8 cellular contexts compared by ENCODE assay signal in genomic region chr2:55232863-55233657, GRCh38. TPM values are rescaled to one million over a fixed set of nuclear protein-coding genes. Genes with fewer than 3 reads are reported as not detected.
A peak's percentile ranks its signal among the peaks of the same experiment; 100 is the strongest.
DNase-seq lines count a peak whose midpoint lies in the region; ATAC-seq and TF ChIP-seq lines count a peak whose summit lies in the region.

No MANE protein-coding gene starts in this region.

- H3K4me3 ChIP-seq in LNCaP clone FGC (ENCODE audit: low read depth, low read length) (peak overlapping the region; percentile 95), esophagus squamous epithelium (peak overlapping the region; percentile 67 to 94 (median 84))

- peaks cover 36% of the 10 kb centered on the region for H3K36me3 Mint-ChIP-seq in nephron progenitor cell (ENCODE audit: low read depth)
- peaks cover 21% of the 10 kb centered on the region for H3K36me3 Mint-ChIP-seq in type B pancreatic cell

- H3K4me1 Mint-ChIP-seq in nephron progenitor cell (peaks cover 51% of the 10 kb centered on the region), type B pancreatic cell (ENCODE audit: unreplicated experiment) (peaks cover 29% of the 10 kb centered on the region)

- H3K9me3 ChIP-seq in esophagus squamous epithelium, result no peaks in the 10 kb centered on the region

- H3K27ac Mint-ChIP-seq in nephron progenitor cell (peak overlapping the region; percentile 100), type B pancreatic cell (peak overlapping the region; percentile 94)

- H3K4me3 Mint-ChIP-seq in nephron progenitor cell (peak overlapping the region; percentile 98), type B pancreatic cell (peak overlapping the region; percentile 94)

- H3K36me3 ChIP-seq in esophagus squamous epithelium, result peaks cover 0 to 46% (median 11%) of the 10 kb centered on the region in 3 donors

- TF ChIP-seq CTCF in LNCaP clone FGC (IDR thresholded peaks at IDR 0.05; ENCODE audit: control insufficient read depth, extremely low read depth, insufficient read depth) (no peak), esophagus squamous epithelium (IDR thresholded peaks at IDR 0.05) (no peak), nephron progenitor cell (IDR thresholded peaks at IDR 0.05) (no peak), type B pancreatic cell (conservative IDR thresholded peaks at IDR 0.05) (no peak)

- H3K27me3 ChIP-seq in esophagus squamous epithelium, result no peaks in the 10 kb centered on the region

- no peaks in the 10 kb centered on the region for H3K27me3 Mint-ChIP-seq in nephron progenitor cell (ENCODE audit: low read depth, poor library complexity)
- H3K27me3 Mint-ChIP-seq in type B pancreatic cell, result no peaks in the 10 kb centered on the region

- H3K9me3 Mint-ChIP-seq in nephron progenitor cell (no peaks in the 10 kb centered on the region), type B pancreatic cell (no peaks in the 10 kb centered on the region)

- ATAC-seq in GM21447 (IDR thresholded peaks at IDR 0.05; ENCODE audit: unreplicated experiment), result peak; percentile 23

- H3K27ac ChIP-seq in esophagus squamous epithelium, result peak overlapping the region; percentile 90 to 96 (median 93)

- intact Hi-C loops in esophagus squamous epithelium (cut with DNase I), result no loop called here

- H3K4me1 ChIP-seq in esophagus squamous epithelium, result peaks cover 10 to 46% (median 24%) of the 10 kb centered on the region in 3 donors

- TF ChIP-seq POLR2A in esophagus squamous epithelium (IDR thresholded peaks at IDR 0.05), result no peak

- 5 to 9% methylated on average over 10 to 14 of the region's 33 CpGs for WGBS in esophagus squamous epithelium, 2 donors

- DNase-seq in CD1c-positive myeloid dendritic cell (ENCODE audit: extremely low spot score), result peak; percentile 36
- no peak for DNase-seq in LNCaP clone FGC (ENCODE audit: low read depth)
- peak; percentile 60 for DNase-seq in activated T-cell treated with anti-CD3 and anti-CD28 coated beads, Interleukin-2, amount 50 U/mL, for 1 hour
- no peak for DNase-seq in esophagus squamous epithelium (lab: John Stamatoyannopoulos, UW)
- peak; percentile 35 for DNase-seq in nephron progenitor cell
- DNase-seq in type B pancreatic cell (ENCODE audit: extremely low spot score, unreplicated experiment), result no peak
- no peak for DNase-seq in AML-193 (lab: John Stamatoyannopoulos, UW)

RNA-seq across cellular contexts. Expression of gene RPS27A, which starts 0.6 kb away (rescaled TPM):
- total RNA-seq in esophagus squamous epithelium (1,000 to 10,000 TPM in 3 of 4 donors, 100 to 1,000 TPM in 1; 594 to 2,863 (median 1,992) TPM), type B pancreatic cell (ENCODE audit: low replicate concordance) (951 and 977 TPM in 2 replicates)

RNA-seq across cellular contexts. Expression of gene CLHC1, which starts 1.0 kb away (rescaled TPM):
- total RNA-seq in esophagus squamous epithelium (10 to 100 TPM in 2 of 4 donors, 1 to 10 TPM in 2; 2.3 to 12.5 (median 9.3) TPM), type B pancreatic cell (ENCODE audit: low replicate concordance) (13.9 and 25.0 TPM in 2 replicates)

RNA-seq across cellular contexts. Expression of gene MTIF2, which starts 36.0 kb away (rescaled TPM):
- total RNA-seq in esophagus squamous epithelium (10 to 100 TPM; 13.8 to 28.9 (median 24.4) TPM), type B pancreatic cell (ENCODE audit: low replicate concordance) (32.5 and 33.2 TPM in 2 replicates)

Comparison
In these comparisons a context has a peak if more than half of its experiments do, and no peak if none do; other contexts are left out.
1. DNase-seq: peak in CD1c-positive myeloid dendritic cell (single experiment), activated T-cell treated with anti-CD3 and anti-CD28 coated beads, Interleukin-2, amount 50 U/mL, for 1 hour (single experiment) and nephron progenitor cell (single experiment); none in LNCaP clone FGC (single experiment), esophagus squamous epithelium (single experiment), type B pancreatic cell (single experiment) and AML-193 (0 of 2).